In genomic region chr1:192654607-192655389, GRCh38 we compare ENCODE assay signal across 13 cellular contexts. TPM values are rescaled to one million over a fixed set of nuclear protein-coding genes. Genes with fewer than 3 reads are reported as not detected.
DNase-seq lines count a peak whose midpoint lies in the region; ATAC-seq and TF ChIP-seq lines count a peak whose summit lies in the region.
"Had no signal": no experiment of that assay in that cellular context is flagged by ENCODE, and none has a peak within 500 bp of the region (broad histone marks: within the 10 kb centered on the region; RNA-seq: fewer than 3 reads in every experiment).

No MANE protein-coding gene starts in this region.

- H3K4me3 Mint-ChIP-seq in activated CD4-positive, alpha-beta memory T cell treated with anti-CD3 and anti-CD28 coated beads for 36 hours, result no peak overlapping the region
- no peak overlapping the region for H3K4me3 Mint-ChIP-seq in activated CD4-positive, alpha-beta memory T cell treated with anti-CD3 and anti-CD28 coated beads, Interleukin-2, amount 10 ng/mL, durations not matched to agents 7 days and 5 days
- H3K4me3 Mint-ChIP-seq in chondrocyte (ENCODE audit: unreplicated experiment), result no peak overlapping the region
- H3K4me3 Mint-ChIP-seq: effector memory CD8-positive, alpha-beta T cell; naive B cell had no signal

- CTCF ChIA-PET in activated CD4-positive, alpha-beta memory T cell treated with anti-CD3 and anti-CD28 coated beads for 36 hours (lab: Charles Lee), result interaction anchor here (0.8 to 1.8 kb wide), 2 partner anchors 10 to 15 kb away, joined by 4 read pairs; no protein-coding TSS in a partner anchor
- CTCF ChIA-PET in activated CD4-positive, alpha-beta memory T cell treated with anti-CD3 and anti-CD28 coated beads, Interleukin-2, amount 10 ng/mL, durations not matched to agents 7 days and 5 days (lab: Charles Lee), result no interaction called here

- no peaks in the 10 kb centered on the region for H3K36me3 Mint-ChIP-seq in activated CD4-positive, alpha-beta memory T cell treated with anti-CD3 and anti-CD28 coated beads for 36 hours
- no peaks in the 10 kb centered on the region for H3K36me3 Mint-ChIP-seq in activated CD4-positive, alpha-beta memory T cell treated with anti-CD3 and anti-CD28 coated beads, Interleukin-2, amount 10 ng/mL, durations not matched to agents 7 days and 5 days (ENCODE audit: low read depth)
- H3K36me3 Mint-ChIP-seq in chondrocyte (ENCODE audit: low read depth), result no peaks in the 10 kb centered on the region
- H3K36me3 Mint-ChIP-seq: naive B cell had no signal

- TF ChIP-seq CTCF in chondrocyte (IDR thresholded peaks at IDR 0.05), result no peak

- POLR2A ChIA-PET in activated CD4-positive, alpha-beta memory T cell treated with anti-CD3 and anti-CD28 coated beads for 36 hours (lab: Charles Lee), result interaction anchor here (0.6 to 2.1 kb wide), 2 partner anchors 10 to 15 kb away, joined by 4 to 7 read pairs; no protein-coding TSS in a partner anchor
- POLR2A ChIA-PET in activated CD4-positive, alpha-beta memory T cell treated with anti-CD3 and anti-CD28 coated beads, Interleukin-2, amount 10 ng/mL, durations not matched to agents 7 days and 5 days (lab: Charles Lee), result no interaction called here

- ATAC-seq in HG02852 (IDR thresholded peaks at IDR 0.05; ENCODE audit: unreplicated experiment), result no peak
- ATAC-seq: effector memory CD8-positive, alpha-beta T cell had no signal

- peaks cover 14% of the 10 kb centered on the region for H3K27me3 Mint-ChIP-seq in activated CD4-positive, alpha-beta memory T cell treated with anti-CD3 and anti-CD28 coated beads for 36 hours
- peaks cover 5% of the 10 kb centered on the region for H3K27me3 Mint-ChIP-seq in activated CD4-positive, alpha-beta memory T cell treated with anti-CD3 and anti-CD28 coated beads, Interleukin-2, amount 10 ng/mL, durations not matched to agents 7 days and 5 days
- no peaks in the 10 kb centered on the region for H3K27me3 Mint-ChIP-seq in chondrocyte (ENCODE audit: low read depth)
- H3K27me3 Mint-ChIP-seq: effector memory CD8-positive, alpha-beta T cell had no signal

- H3K9me3 Mint-ChIP-seq in activated CD4-positive, alpha-beta memory T cell treated with anti-CD3 and anti-CD28 coated beads for 36 hours, result no peaks in the 10 kb centered on the region
- H3K9me3 Mint-ChIP-seq in activated CD4-positive, alpha-beta memory T cell treated with anti-CD3 and anti-CD28 coated beads, Interleukin-2, amount 10 ng/mL, durations not matched to agents 7 days and 5 days, result no peaks in the 10 kb centered on the region
- H3K9me3 Mint-ChIP-seq in chondrocyte (ENCODE audit: low read depth), result no peaks in the 10 kb centered on the region
- H3K9me3 Mint-ChIP-seq: effector memory CD8-positive, alpha-beta T cell; naive B cell had no signal

- DNase-seq in activated CD4-positive, alpha-beta memory T cell treated with anti-CD3 and anti-CD28 coated beads for 36 hours, result peak; percentile 33
- DNase-seq in activated CD4-positive, alpha-beta memory T cell treated with anti-CD3 and anti-CD28 coated beads, Interleukin-2, amount 10 ng/mL, durations not matched to agents 7 days and 5 days, result no peak
- DNase-seq in HS-5 (ENCODE audit: low read depth), result peak; percentile 75
- no peak for DNase-seq in chondrocyte (ENCODE audit: low spot score)
- DNase-seq in renal cortical epithelial cell (ENCODE audit: low read depth), result peak; percentile 59
- no peak for DNase-seq in HUDEP-2 (lab: John Stamatoyannopoulos, UW; ENCODE audit: unreplicated experiment in 76 of 76)
- DNase-seq in SIG-M5 treated with dmso at 0.1 percent for 504 hours (lab: John Stamatoyannopoulos, UW; ENCODE audit: unreplicated experiment), result no peak
- DNase-seq: activated gamma-delta T cell treated with Interleukin-2 at 50 U/mL for 16 hours; effector memory CD8-positive, alpha-beta T cell; naive B cell; NCI-H2171; WERI-Rb-1 had no signal

- H3K27ac Mint-ChIP-seq in activated CD4-positive, alpha-beta memory T cell treated with anti-CD3 and anti-CD28 coated beads for 36 hours, result peak overlapping the region; percentile 43
- H3K27ac Mint-ChIP-seq in activated CD4-positive, alpha-beta memory T cell treated with anti-CD3 and anti-CD28 coated beads, Interleukin-2, amount 10 ng/mL, durations not matched to agents 7 days and 5 days, result no peak overlapping the region
- peak overlapping the region; percentile 46 for H3K27ac Mint-ChIP-seq in chondrocyte (ENCODE audit: unreplicated experiment)
- H3K27ac Mint-ChIP-seq: effector memory CD8-positive, alpha-beta T cell had no signal

- intact Hi-C loops in activated CD4-positive, alpha-beta memory T cell treated with anti-CD3 and anti-CD28 coated beads for 36 hours (cut with micrococcal nuclease), result loop anchor here (1.0 kb wide), 5 partner anchors 10 to 153 kb away; no protein-coding TSS in a partner anchor

- peaks cover 13% of the 10 kb centered on the region for H3K4me1 Mint-ChIP-seq in activated CD4-positive, alpha-beta memory T cell treated with anti-CD3 and anti-CD28 coated beads for 36 hours (ENCODE audit: low read depth)
- H3K4me1 Mint-ChIP-seq in activated CD4-positive, alpha-beta memory T cell treated with anti-CD3 and anti-CD28 coated beads, Interleukin-2, amount 10 ng/mL, durations not matched to agents 7 days and 5 days, result peaks cover 4% of the 10 kb centered on the region
- H3K4me1 Mint-ChIP-seq in chondrocyte (ENCODE audit: low read depth), result peaks cover 11% of the 10 kb centered on the region
- H3K4me1 Mint-ChIP-seq: naive B cell had no signal

RNA-seq across cellular contexts. Expression of gene RGS13, which starts 18.9 kb away (rescaled TPM):
- total RNA-seq in activated CD4-positive, alpha-beta memory T cell treated with anti-CD3 and anti-CD28 coated beads for 36 hours, result not detected
- total RNA-seq in activated CD4-positive, alpha-beta memory T cell treated with anti-CD3 and anti-CD28 coated beads, Interleukin-2, amount 10 ng/mL, durations not matched to agents 7 days and 5 days, result not detected
- total RNA-seq in chondrocyte, result not detected in 3 replicates
- not detected in 2 replicates for total RNA-seq in renal cortical epithelial cell

Comparison
In these comparisons a context has a peak if more than half of its experiments do, and no peak if none do; other contexts are left out.
1. DNase-seq: peak in activated CD4-positive, alpha-beta memory T cell treated with anti-CD3 and anti-CD28 coated beads for 36 hours (single experiment), HS-5 (single experiment) and renal cortical epithelial cell (single experiment); none in activated CD4-positive, alpha-beta memory T cell treated with anti-CD3 and anti-CD28 coated beads, Interleukin-2, amount 10 ng/mL, durations not matched to agents 7 days and 5 days (single experiment), chondrocyte (single experiment), HUDEP-2 (0 of 76) and SIG-M5 treated with dmso at 0.1 percent for 504 hours (single experiment).